Comparison of ENCODE assay signal across 1 cellular context in genomic region chr16:3400779-3401688, GRCh38.
A peak's percentile ranks its signal among the peaks of the same experiment; 100 is the strongest.
TF ChIP-seq lines count a peak whose summit lies in the region.

TSS of gene ZNF174 (plus strand) at chr16:3401215. CDS start at chr16:3402005, 790 bp downstream.
TSS of gene ZSCAN32 (minus strand) at chr16:3401004. CDS start at chr16:3397557, 3,447 bp downstream.

TF ChIP-seq in GM12878, 131 proteins besides CTCF, POLR2A, EP300 and RAD21 (continued from another document and continues in another):
- TF ChIP-seq BCLAF1 (IDR thresholded peaks at IDR 0.05) (no peak), MYB (IDR thresholded peaks at IDR 0.05; ENCODE audit: borderline replicate concordance, low read depth, low read length) (0 out of 2 replicates have a peak, but pooled peaks have one; percentile 20), PML (IDR thresholded peaks at IDR 0.05; ENCODE audit: low read length) (peak; percentile 84; the same call in 1 of the 2 replicates), MYC (IDR thresholded peaks at IDR 0.05; ENCODE audit: insufficient read depth, insufficient read length, insufficient replicate concordance, low read length, severe bottlenecking) (no peak), ZZZ3 (IDR thresholded peaks at IDR 0.05; ENCODE audit: control insufficient read depth, insufficient read length, low read depth) (no peak), ZBTB40 (IDR thresholded peaks at IDR 0.05; ENCODE audit: borderline replicate concordance) (peak; percentile 82), CREM (IDR thresholded peaks at IDR 0.05; ENCODE audit: low read depth) (peak; percentile 86; the same call in 1 of the 2 replicates), WRNIP1 (IDR thresholded peaks at IDR 0.05; ENCODE audit: borderline replicate concordance, low read depth, low read length) (no peak), ASH2L (IDR thresholded peaks at IDR 0.05; ENCODE audit: borderline replicate concordance, low read depth) (peak; percentile 93), ETV6 (conservative IDR thresholded peaks at IDR 0.05 in 1 of 2, IDR thresholded peaks at IDR 0.05 in 1 of 2; ENCODE audit: borderline replicate concordance in 1 of 2, low read depth in 1 of 2) (no peak), ZNF384 (IDR thresholded peaks at IDR 0.05; ENCODE audit: borderline replicate concordance, low read depth, low read length) (no peak), NR2C1 (IDR thresholded peaks at IDR 0.05) (peak; percentile 37; the same call in 1 of the 2 replicates), HDGF (IDR thresholded peaks at IDR 0.05) (peak; percentile 87), SUZ12 (IDR thresholded peaks at IDR 0.05; ENCODE audit: unreplicated experiment) (no peak), SMAD5 (IDR thresholded peaks at IDR 0.05; ENCODE audit: low read depth) (peak; percentile 64; the same call in 1 of the 2 replicates), NFXL1 (IDR thresholded peaks at IDR 0.05; ENCODE audit: borderline replicate concordance) (no peak; the same call in 1 of the 2 replicates), PAX5 (IDR thresholded peaks at IDR 0.05; ENCODE audit: borderline replicate concordance, low read depth, low read length) (no peak), USF1 (IDR thresholded peaks at IDR 0.05; ENCODE audit: borderline replicate concordance, extremely low read length, insufficient read depth, low read depth, low read length) (no peak), ZNF207 (IDR thresholded peaks at IDR 0.05; ENCODE audit: borderline replicate concordance) (peak; percentile 80; the same call in 1 of the 2 replicates), PAX8 (IDR thresholded peaks at IDR 0.05) (no peak), ESRRA (IDR thresholded peaks at IDR 0.05; ENCODE audit: low read length) (no peak), NBN (IDR thresholded peaks at IDR 0.05) (peak; percentile 28; the same call in 1 of the 2 replicates), RELA (IDR thresholded peaks at IDR 0.05; ENCODE audit: borderline replicate concordance, partially characterized antibody) (peak; percentile 23), PKNOX1 (IDR thresholded peaks at IDR 0.05) (peak; percentile 100), MAX (IDR thresholded peaks at IDR 0.05; ENCODE audit: low read depth, low read length) (peak; percentile 80; the same call in 1 of the 2 replicates), TAF1 (IDR thresholded peaks at IDR 0.05; ENCODE audit: borderline replicate concordance, low read depth, low read length) (peak; percentile 97), RFX5 (IDR thresholded peaks at IDR 0.05; ENCODE audit: low read depth, low read length) (peak; percentile 30; the same call in 1 of the 2 replicates), EZH2 (IDR thresholded peaks at IDR 0.05; ENCODE audit: borderline replicate concordance, control insufficient read depth, low read depth, low read length) (no peak), SREBF2 (IDR thresholded peaks at IDR 0.05; ENCODE audit: low read length) (no peak), MEF2A (IDR thresholded peaks at IDR 0.05; ENCODE audit: insufficient read depth, low read depth, low read length) (no peak), IRF4 (IDR thresholded peaks at IDR 0.05; ENCODE audit: low read depth, low read length) (no peak), BMI1 (IDR thresholded peaks at IDR 0.05; ENCODE audit: borderline replicate concordance) (no peak), KAT2A (conservative IDR thresholded peaks at IDR 0.05; ENCODE audit: control insufficient read depth, low read depth, low read length) (no peak), JUNB (IDR thresholded peaks at IDR 0.05) (no peak), TARDBP (IDR thresholded peaks at IDR 0.05; ENCODE audit: borderline replicate concordance) (peak; percentile 15; the same call in 1 of the 2 replicates), IRF3 (IDR thresholded peaks at IDR 0.05) (peak; percentile 92), E4F1 (IDR thresholded peaks at IDR 0.05; ENCODE audit: borderline replicate concordance, partially characterized antibody) (peak; percentile 90), HDAC6 (IDR thresholded peaks at IDR 0.05; ENCODE audit: unreplicated experiment) (no peak), EGR1 (IDR thresholded peaks at IDR 0.05; ENCODE audit: borderline replicate concordance in 1 of 2, low read depth in 2 of 2, low read length in 2 of 2) (peak; percentile 76 to 79), BCL3 (IDR thresholded peaks at IDR 0.05; ENCODE audit: borderline replicate concordance, insufficient read depth, low read depth, low read length, poor library complexity, severe bottlenecking) (no peak), TCF12 (IDR thresholded peaks at IDR 0.05; ENCODE audit: low read depth, low read length) (no peak), ZBTB4 (CRISPR knock-in tag; IDR thresholded peaks at IDR 0.05) (no peak), SRF (IDR thresholded peaks at IDR 0.05; ENCODE audit: low read depth in 2 of 2, low read length in 2 of 2) (no peak), ZBED1 (IDR thresholded peaks at IDR 0.05; ENCODE audit: borderline replicate concordance) (no peak), SIX5 (IDR thresholded peaks at IDR 0.05; ENCODE audit: low read depth, low read length, severe bottlenecking) (peak; percentile 85), ZNF24 (IDR thresholded peaks at IDR 0.05) (peak; percentile 69; the same call in 1 of the 2 replicates), MTA2 (IDR thresholded peaks at IDR 0.05; ENCODE audit: low read depth) (no peak)
